8 cellular contexts compared by ENCODE assay signal in genomic region chr2:74198461-74199274, GRCh38. TPM values are rescaled to one million over a fixed set of nuclear protein-coding genes. Genes with fewer than 3 reads are reported as not detected.
DNase-seq lines count a peak whose midpoint lies in the region; TF ChIP-seq lines count a peak whose summit lies in the region.

TSS of gene MTHFD2 (plus strand) at chr2:74198615. CDS start at chr2:74198642, 27 bp downstream.

- H3K27me3 Mint-ChIP-seq in H9 (ENCODE audit: low read depth) (peaks cover 6% of the 10 kb centered on the region), neural crest cell (ENCODE audit: low read depth) (no peaks in the 10 kb centered on the region)

- peak within 1 kb of the TSS; percentile 59 for H3T11ph ChIP-seq in H9 (ENCODE audit: low read length)

- H3K27ac Mint-ChIP-seq in H9 (peak within 1 kb of the TSS; percentile 100), neural crest cell (ENCODE audit: unreplicated experiment) (peak within 1 kb of the TSS; percentile 99)

- H3K4ac ChIP-seq in H9 (ENCODE audit: low read depth, low read length) = peak within 1 kb of the TSS; percentile 95; the same call in 1 of the 2 replicates

- H3K4me1 ChIP-seq in H9 (ENCODE audit: insufficient read depth, low read length) (no peaks in the 10 kb centered on the region), stomach smooth muscle (ENCODE audit: control insufficient read depth, insufficient read depth, low read length) (peaks cover 15% of the 10 kb centered on the region)

- in situ Hi-C loops in G401 (cut with HindIII; ENCODE audit: low sequenced_read_pairs) = no loop called here

- H2BK12ac ChIP-seq in H9 (ENCODE audit: insufficient read length, low read depth, low read length) = peak within 1 kb of the TSS; percentile 53

- peak within 1 kb of the TSS; percentile 43 for H2BK5ac ChIP-seq in H9 (ENCODE audit: insufficient read length, low read length)

- H3K4me2 ChIP-seq in H9 (ENCODE audit: insufficient read depth, insufficient read length, low read length) = peak within 1 kb of the TSS; percentile 94

- H3K36me3 Mint-ChIP-seq in H9 (ENCODE audit: insufficient read depth in 1 of 3, low read depth in 3 of 3) (peaks cover 26 to 40% (median 38%) of the 10 kb centered on the region in 3 experiments), neural crest cell (ENCODE audit: low read depth) (no peaks in the 10 kb centered on the region)

- no peaks in the 10 kb centered on the region for H3K79me1 ChIP-seq in H9 (ENCODE audit: insufficient read depth, low read depth, low read length, poor library complexity, severe bottlenecking)

- H2BK120ac ChIP-seq in H9 (ENCODE audit: low read depth, low read length, poor library complexity, severe bottlenecking) = peak within 1 kb of the TSS; percentile 87

- no peaks in the 10 kb centered on the region for H3K27me3 ChIP-seq in H9 (ENCODE audit: insufficient read depth, low read length)
- H3K27me3 ChIP-seq in stomach smooth muscle (ENCODE audit: control insufficient read depth in 1 of 2, insufficient read depth in 2 of 2, low read length in 2 of 2) = no peaks in the 10 kb centered on the region

- H3K27ac ChIP-seq in H9 (ENCODE audit: insufficient read length, low read depth, low read length) = peak within 1 kb of the TSS; percentile 58
- H3K27ac ChIP-seq in stomach smooth muscle (ENCODE audit: low read length) = peak within 1 kb of the TSS; percentile 70

- H3K23me2 ChIP-seq in H9 (ENCODE audit: insufficient read length, low read depth, low read length, poor library complexity, severe bottlenecking) = peaks cover 5% of the 10 kb centered on the region

- peak within 1 kb of the TSS; percentile 99 for H3K14ac ChIP-seq in H9 (ENCODE audit: insufficient read depth, low read length)

- no peak within 1 kb of the TSS for H3K23ac ChIP-seq in H9 (ENCODE audit: insufficient read length, low read depth, low read length)

- H3K9me3 Mint-ChIP-seq in H9 = peaks cover 2 to 3% of the 10 kb centered on the region in 2 experiments; a peak in 4 of 5 replicates
- H3K9me3 Mint-ChIP-seq in neural crest cell = peaks cover 2% of the 10 kb centered on the region

- no peak within 1 kb of the TSS for H4K8ac ChIP-seq in H9 (replicated peaks; ENCODE audit: insufficient read length, low read depth, low read length)

- peak within 1 kb of the TSS; percentile 97 for H3K9ac ChIP-seq in H9 (ENCODE audit: extremely low read depth, insufficient read length, low read length)
- peak within 1 kb of the TSS; percentile 58 to 68 for H3K9ac ChIP-seq in stomach smooth muscle (ENCODE audit: low read length in 2 of 2)

- no peaks in the 10 kb centered on the region for H3K36me3 ChIP-seq in stomach smooth muscle (ENCODE audit: control insufficient read depth in 2 of 2, insufficient read depth in 2 of 2, low read length in 2 of 2)

- H3K79me2 ChIP-seq in H9 (ENCODE audit: insufficient read depth, low read length) = peaks cover 40% of the 10 kb centered on the region

- no peak within 1 kb of the TSS for H2BK20ac ChIP-seq in H9 (ENCODE audit: low read depth, low read length, poor library complexity, severe bottlenecking)

- H4K5ac ChIP-seq in H9 (ENCODE audit: insufficient read length, low read depth, low read length) = peak within 1 kb of the TSS; percentile 81

- H3K4me1 Mint-ChIP-seq in H9 (peaks cover 22 to 31% of the 10 kb centered on the region in 2 experiments), neural crest cell (peaks cover 37% of the 10 kb centered on the region)

- TF ChIP-seq CTCF in H9 (conservative IDR thresholded peaks at IDR 0.05) (peak; percentile 88), neural crest cell (conservative IDR thresholded peaks at IDR 0.05) (peak; percentile 84)

- H3K4me3 Mint-ChIP-seq in H9 = peak within 1 kb of the TSS; percentile 97 to 100
- H3K4me3 Mint-ChIP-seq in neural crest cell = peak within 1 kb of the TSS; percentile 98

- H4K20me1 ChIP-seq in H9 (ENCODE audit: control insufficient read depth, insufficient read depth, insufficient read length) = no peaks in the 10 kb centered on the region

- peak within 1 kb of the TSS; percentile 79 to 89 for H3K4me3 ChIP-seq in stomach smooth muscle (ENCODE audit: low read length in 2 of 2)

- WGBS in H9 (ENCODE audit: extremely low coverage, insufficient read length, low lambda C conversion rate) = no CpG with 5 or more reads among the region's 96 CpGs

- H3K56ac ChIP-seq in H9 (ENCODE audit: insufficient read length, low read depth, low read length) = no peak within 1 kb of the TSS

- H2BK15ac ChIP-seq in H9 (ENCODE audit: low read depth, low read length) = no peak within 1 kb of the TSS

- H2AK5ac ChIP-seq in H9 (ENCODE audit: insufficient read length, low read length) = no peak within 1 kb of the TSS

- peak within 1 kb of the TSS; percentile 98 for H3K18ac ChIP-seq in H9 (ENCODE audit: insufficient read length, low read depth, low read length)

- DNase-seq in G401 (ENCODE audit: low spot score) (peak; percentile 88), H9 (peak; percentile 99), M059J (ENCODE audit: low read depth) (peak; percentile 90), SHP77 (lab: John Stamatoyannopoulos, UW) (peak; percentile 89 to 98), fibroblast of the conjunctiva (ENCODE audit: low read depth) (peak; percentile 97), neural crest cell (ENCODE audit: low read depth, low spot score) (peak; percentile 96)
- peak; percentile 84 for DNase-seq in activated effector memory CD4-positive, alpha-beta T cell treated with Interleukin-2 at 50 U/mL for 16 hours

- H2AFZ ChIP-seq in H9 (ENCODE audit: low read length) = no peak within 1 kb of the TSS

- H3K9me3 ChIP-seq in H9 (ENCODE audit: control insufficient read depth, low read depth, low read length) (no peaks in the 10 kb centered on the region), stomach smooth muscle (ENCODE audit: control insufficient read depth in 2 of 2, low read length in 2 of 2) (no peaks in the 10 kb centered on the region)

- H4K91ac ChIP-seq in H9 (ENCODE audit: insufficient read length, low read depth, low read length) = peak within 1 kb of the TSS; percentile 99

RNA-seq across cellular contexts. Expression of gene MTHFD2, which starts in this region (rescaled TPM):
- total RNA-seq in G401 (2014; rRNA removed; shearing (Covaris generic)) = 133 and 221 TPM in 2 replicates
- 186 and 201 TPM in 2 replicates for total RNA-seq in H9 (2021)
- total RNA-seq in M059J (2014; rRNA removed; shearing (Covaris generic)) = 60.5 and 73.4 TPM in 2 replicates
- 95.7 and 101 TPM in 2 replicates for total RNA-seq in neural crest cell

Comparison
In these comparisons a context has a peak if more than half of its experiments do, and no peak if none do; other contexts are left out.
1. Peak in every context shown above with its lines: DNase-seq, H3K4me3 ChIP-seq and H3K27ac ChIP-seq.